1 cellular context compared by ENCODE assay signal in genomic region chr17:72121164-72122001, GRCh38.
TF ChIP-seq lines count a peak whose summit lies in the region.

No MANE protein-coding gene starts in this region.

TF ChIP-seq in HepG2, 621 proteins besides CTCF, POLR2A, EP300 and RAD21 (continued from another document and continues in another):
- TF ChIP-seq, protein P1, sequence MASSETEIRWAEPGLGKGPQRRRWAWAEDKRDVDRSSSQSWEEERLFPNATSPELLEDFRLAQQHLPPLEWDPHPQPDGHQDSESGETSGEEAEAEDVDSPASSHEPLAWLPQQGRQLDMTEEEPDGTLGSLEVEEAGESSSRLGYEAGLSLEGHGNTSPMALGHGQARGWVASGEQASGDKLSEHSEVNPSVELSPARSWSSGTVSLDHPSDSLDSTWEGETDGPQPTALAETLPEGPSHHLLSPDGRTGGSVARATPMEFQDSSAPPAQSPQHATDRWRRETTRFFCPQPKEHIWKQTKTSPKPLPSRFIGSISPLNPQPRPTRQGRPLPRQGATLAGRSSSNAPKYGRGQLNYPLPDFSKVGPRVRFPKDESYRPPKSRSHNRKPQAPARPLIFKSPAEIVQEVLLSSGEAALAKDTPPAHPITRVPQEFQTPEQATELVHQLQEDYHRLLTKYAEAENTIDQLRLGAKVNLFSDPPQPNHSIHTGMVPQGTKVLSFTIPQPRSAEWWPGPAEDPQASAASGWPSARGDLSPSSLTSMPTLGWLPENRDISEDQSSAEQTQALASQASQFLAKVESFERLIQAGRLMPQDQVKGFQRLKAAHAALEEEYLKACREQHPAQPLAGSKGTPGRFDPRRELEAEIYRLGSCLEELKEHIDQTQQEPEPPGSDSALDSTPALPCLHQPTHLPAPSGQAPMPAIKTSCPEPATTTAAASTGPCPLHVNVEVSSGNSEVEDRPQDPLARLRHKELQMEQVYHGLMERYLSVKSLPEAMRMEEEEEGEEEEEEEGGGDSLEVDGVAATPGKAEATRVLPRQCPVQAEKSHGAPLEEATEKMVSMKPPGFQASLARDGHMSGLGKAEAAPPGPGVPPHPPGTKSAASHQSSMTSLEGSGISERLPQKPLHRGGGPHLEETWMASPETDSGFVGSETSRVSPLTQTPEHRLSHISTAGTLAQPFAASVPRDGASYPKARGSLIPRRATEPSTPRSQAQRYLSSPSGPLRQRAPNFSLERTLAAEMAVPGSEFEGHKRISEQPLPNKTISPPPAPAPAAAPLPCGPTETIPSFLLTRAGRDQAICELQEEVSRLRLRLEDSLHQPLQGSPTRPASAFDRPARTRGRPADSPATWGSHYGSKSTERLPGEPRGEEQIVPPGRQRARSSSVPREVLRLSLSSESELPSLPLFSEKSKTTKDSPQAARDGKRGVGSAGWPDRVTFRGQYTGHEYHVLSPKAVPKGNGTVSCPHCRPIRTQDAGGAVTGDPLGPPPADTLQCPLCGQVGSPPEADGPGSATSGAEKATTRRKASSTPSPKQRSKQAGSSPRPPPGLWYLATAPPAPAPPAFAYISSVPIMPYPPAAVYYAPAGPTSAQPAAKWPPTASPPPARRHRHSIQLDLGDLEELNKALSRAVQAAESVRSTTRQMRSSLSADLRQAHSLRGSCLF (CRISPR knock-in tag; IDR thresholded peaks at IDR 0.05; ENCODE audit: borderline replicate concordance) = no peak
- TF ChIP-seq, protein P2, sequence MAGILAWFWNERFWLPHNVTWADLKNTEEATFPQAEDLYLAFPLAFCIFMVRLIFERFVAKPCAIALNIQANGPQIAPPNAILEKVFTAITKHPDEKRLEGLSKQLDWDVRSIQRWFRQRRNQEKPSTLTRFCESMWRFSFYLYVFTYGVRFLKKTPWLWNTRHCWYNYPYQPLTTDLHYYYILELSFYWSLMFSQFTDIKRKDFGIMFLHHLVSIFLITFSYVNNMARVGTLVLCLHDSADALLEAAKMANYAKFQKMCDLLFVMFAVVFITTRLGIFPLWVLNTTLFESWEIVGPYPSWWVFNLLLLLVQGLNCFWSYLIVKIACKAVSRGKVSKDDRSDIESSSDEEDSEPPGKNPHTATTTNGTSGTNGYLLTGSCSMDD (CRISPR knock-in tag; IDR thresholded peaks at IDR 0.05) = peak; percentile 61; the same call in 1 of the 2 replicates
- TF ChIP-seq ZNF782 (CRISPR knock-in tag; IDR thresholded peaks at IDR 0.05; ENCODE audit: borderline replicate concordance) (no peak), RNF219 (CRISPR knock-in tag; IDR thresholded peaks at IDR 0.05) (no peak; the same call in 1 of the 2 replicates), KAT8 (CRISPR knock-in tag; IDR thresholded peaks at IDR 0.05) (no peak), ZNF326 (CRISPR knock-in tag; IDR thresholded peaks at IDR 0.05; ENCODE audit: borderline replicate concordance) (no peak), AGO2 (optimal IDR thresholded peaks at IDR 0.05; ENCODE audit: low read depth, low read length) (peak; percentile 100), ISX (CRISPR knock-in tag; conservative IDR thresholded peaks at IDR 0.05) (no peak), ZIK1 (CRISPR knock-in tag; IDR thresholded peaks at IDR 0.05; ENCODE audit: borderline replicate concordance, low read depth) (no peak), PHF8 (CRISPR knock-in tag; IDR thresholded peaks at IDR 0.05) (peak; percentile 70), ZNF235 (CRISPR knock-in tag; IDR thresholded peaks at IDR 0.05; ENCODE audit: borderline replicate concordance) (no peak; the same call in 1 of the 2 replicates), ZNF75D (CRISPR knock-in tag; IDR thresholded peaks at IDR 0.05; ENCODE audit: borderline replicate concordance) (peak; percentile 19; the same call in 1 of the 2 replicates), KAT7 (CRISPR knock-in tag; IDR thresholded peaks at IDR 0.05; ENCODE audit: borderline replicate concordance) (no peak; the same call in none of the 2 replicates), ZNF296 (CRISPR knock-in tag; conservative IDR thresholded peaks at IDR 0.05) (no peak), KDM4B (CRISPR knock-in tag; IDR thresholded peaks at IDR 0.05) (peak; percentile 37; the same call in 1 of the 2 replicates), ZMYM2 (CRISPR knock-in tag; IDR thresholded peaks at IDR 0.05) (no peak), DMAP1 (CRISPR knock-in tag; IDR thresholded peaks at IDR 0.05) (no peak), ATM (IDR thresholded peaks at IDR 0.05; ENCODE audit: borderline replicate concordance) (no peak), ZBTB21 (CRISPR knock-in tag; IDR thresholded peaks at IDR 0.05) (no peak), SIX4 (CRISPR knock-in tag; IDR thresholded peaks at IDR 0.05) (peak; percentile 25; the same call in 1 of the 2 replicates), ZNF530 (CRISPR knock-in tag; IDR thresholded peaks at IDR 0.05; ENCODE audit: low read depth) (0 out of 2 replicates have a peak, but pooled peaks have one; percentile 59), ZNF274 (CRISPR knock-in tag; IDR thresholded peaks at IDR 0.05) (peak; percentile 77; the same call in 1 of the 2 replicates), RXRA (CRISPR knock-in tag; IDR thresholded peaks at IDR 0.05) (no peak; the same call in none of the 2 replicates), RNF2 (conservative IDR thresholded peaks at IDR 0.05; ENCODE audit: low read depth) (peak; percentile 79), STAG1 (CRISPR knock-in tag; IDR thresholded peaks at IDR 0.05) (no peak), MEIS2 (CRISPR knock-in tag; IDR thresholded peaks at IDR 0.05) (no peak; the same call in 1 of the 2 replicates), HMGXB4 (CRISPR knock-in tag; IDR thresholded peaks at IDR 0.05; ENCODE audit: borderline replicate concordance in 1 of 2, low read depth in 1 of 2) (peak in 1 of 2 experiments; percentile 91; a peak in 3 of 4 replicates), FOXO1 (CRISPR knock-in tag; IDR thresholded peaks at IDR 0.05) (0 out of 2 replicates have a peak, but pooled peaks have one; percentile 19), ZBTB1 (CRISPR knock-in tag; IDR thresholded peaks at IDR 0.05; ENCODE audit: borderline replicate concordance) (no peak), CREB1 (IDR thresholded peaks at IDR 0.05) (no peak), CREB1 (CRISPR knock-in tag; IDR thresholded peaks at IDR 0.05) (no peak), HCFC1 (IDR thresholded peaks at IDR 0.05; ENCODE audit: low read depth, low read length) (no peak), PHF5A (CRISPR knock-in tag; IDR thresholded peaks at IDR 0.05; ENCODE audit: low read depth, unreplicated experiment) (no peak), NFIC (IDR thresholded peaks at IDR 0.05; ENCODE audit: low read length) (no peak), FIP1L1 (IDR thresholded peaks at IDR 0.05; ENCODE audit: borderline replicate concordance, insufficient read depth, low read depth, low read length) (peak; percentile 82; the same call in 1 of the 2 replicates), BRCA1 (CRISPR knock-in tag; IDR thresholded peaks at IDR 0.05) (peak; percentile 80), ELF1 (CRISPR knock-in tag; IDR thresholded peaks at IDR 0.05) (no peak), MAF1 (CRISPR knock-in tag; IDR thresholded peaks at IDR 0.05; ENCODE audit: borderline replicate concordance) (no peak), ZNF589 (CRISPR knock-in tag; conservative IDR thresholded peaks at IDR 0.05) (peak; percentile 28; the same call in 1 of the 2 replicates)
- TF ChIP-seq, protein P3, sequence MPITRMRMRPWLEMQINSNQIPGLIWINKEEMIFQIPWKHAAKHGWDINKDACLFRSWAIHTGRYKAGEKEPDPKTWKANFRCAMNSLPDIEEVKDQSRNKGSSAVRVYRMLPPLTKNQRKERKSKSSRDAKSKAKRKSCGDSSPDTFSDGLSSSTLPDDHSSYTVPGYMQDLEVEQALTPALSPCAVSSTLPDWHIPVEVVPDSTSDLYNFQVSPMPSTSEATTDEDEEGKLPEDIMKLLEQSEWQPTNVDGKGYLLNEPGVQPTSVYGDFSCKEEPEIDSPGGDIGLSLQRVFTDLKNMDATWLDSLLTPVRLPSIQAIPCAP (CRISPR knock-in tag; IDR thresholded peaks at IDR 0.05; ENCODE audit: low read depth) = 0 out of 2 replicates have a peak, but pooled peaks have one; percentile 29
- TF ChIP-seq, protein P4, sequence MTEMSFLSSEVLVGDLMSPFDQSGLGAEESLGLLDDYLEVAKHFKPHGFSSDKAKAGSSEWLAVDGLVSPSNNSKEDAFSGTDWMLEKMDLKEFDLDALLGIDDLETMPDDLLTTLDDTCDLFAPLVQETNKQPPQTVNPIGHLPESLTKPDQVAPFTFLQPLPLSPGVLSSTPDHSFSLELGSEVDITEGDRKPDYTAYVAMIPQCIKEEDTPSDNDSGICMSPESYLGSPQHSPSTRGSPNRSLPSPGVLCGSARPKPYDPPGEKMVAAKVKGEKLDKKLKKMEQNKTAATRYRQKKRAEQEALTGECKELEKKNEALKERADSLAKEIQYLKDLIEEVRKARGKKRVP (CRISPR knock-in tag; IDR thresholded peaks at IDR 0.05) = peak in 1 of 2 experiments; percentile 44; a peak in 1 of 4 replicates
- TF ChIP-seq, protein P5, sequence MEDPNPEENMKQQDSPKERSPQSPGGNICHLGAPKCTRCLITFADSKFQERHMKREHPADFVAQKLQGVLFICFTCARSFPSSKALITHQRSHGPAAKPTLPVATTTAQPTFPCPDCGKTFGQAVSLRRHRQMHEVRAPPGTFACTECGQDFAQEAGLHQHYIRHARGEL (CRISPR knock-in tag; IDR thresholded peaks at IDR 0.05) = no peak; the same call in 1 of the 2 replicates
- TF ChIP-seq, protein P6, sequence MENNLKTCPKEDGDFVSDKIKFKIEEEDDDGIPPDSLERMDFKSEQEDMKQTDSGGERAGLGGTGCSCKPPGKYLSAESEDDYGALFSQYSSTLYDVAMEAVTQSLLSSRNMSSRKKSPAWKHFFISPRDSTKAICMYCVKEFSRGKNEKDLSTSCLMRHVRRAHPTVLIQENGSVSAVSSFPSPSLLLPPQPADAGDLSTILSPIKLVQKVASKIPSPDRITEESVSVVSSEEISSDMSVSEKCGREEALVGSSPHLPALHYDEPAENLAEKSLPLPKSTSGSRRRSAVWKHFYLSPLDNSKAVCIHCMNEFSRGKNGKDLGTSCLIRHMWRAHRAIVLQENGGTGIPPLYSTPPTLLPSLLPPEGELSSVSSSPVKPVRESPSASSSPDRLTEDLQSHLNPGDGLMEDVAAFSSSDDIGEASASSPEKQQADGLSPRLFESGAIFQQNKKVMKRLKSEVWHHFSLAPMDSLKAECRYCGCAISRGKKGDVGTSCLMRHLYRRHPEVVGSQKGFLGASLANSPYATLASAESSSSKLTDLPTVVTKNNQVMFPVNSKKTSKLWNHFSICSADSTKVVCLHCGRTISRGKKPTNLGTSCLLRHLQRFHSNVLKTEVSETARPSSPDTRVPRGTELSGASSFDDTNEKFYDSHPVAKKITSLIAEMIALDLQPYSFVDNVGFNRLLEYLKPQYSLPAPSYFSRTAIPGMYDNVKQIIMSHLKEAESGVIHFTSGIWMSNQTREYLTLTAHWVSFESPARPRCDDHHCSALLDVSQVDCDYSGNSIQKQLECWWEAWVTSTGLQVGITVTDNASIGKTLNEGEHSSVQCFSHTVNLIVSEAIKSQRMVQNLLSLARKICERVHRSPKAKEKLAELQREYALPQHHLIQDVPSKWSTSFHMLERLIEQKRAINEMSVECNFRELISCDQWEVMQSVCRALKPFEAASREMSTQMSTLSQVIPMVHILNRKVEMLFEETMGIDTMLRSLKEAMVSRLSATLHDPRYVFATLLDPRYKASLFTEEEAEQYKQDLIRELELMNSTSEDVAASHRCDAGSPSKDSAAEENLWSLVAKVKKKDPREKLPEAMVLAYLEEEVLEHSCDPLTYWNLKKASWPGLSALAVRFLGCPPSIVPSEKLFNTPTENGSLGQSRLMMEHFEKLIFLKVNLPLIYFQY (CRISPR knock-in tag; IDR thresholded peaks at IDR 0.05; ENCODE audit: borderline replicate concordance) = no peak
- TF ChIP-seq, protein P7, sequence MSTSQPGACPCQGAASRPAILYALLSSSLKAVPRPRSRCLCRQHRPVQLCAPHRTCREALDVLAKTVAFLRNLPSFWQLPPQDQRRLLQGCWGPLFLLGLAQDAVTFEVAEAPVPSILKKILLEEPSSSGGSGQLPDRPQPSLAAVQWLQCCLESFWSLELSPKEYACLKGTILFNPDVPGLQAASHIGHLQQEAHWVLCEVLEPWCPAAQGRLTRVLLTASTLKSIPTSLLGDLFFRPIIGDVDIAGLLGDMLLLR (CRISPR knock-in tag; IDR thresholded peaks at IDR 0.05) = peak; percentile 75
- TF ChIP-seq, protein P8, sequence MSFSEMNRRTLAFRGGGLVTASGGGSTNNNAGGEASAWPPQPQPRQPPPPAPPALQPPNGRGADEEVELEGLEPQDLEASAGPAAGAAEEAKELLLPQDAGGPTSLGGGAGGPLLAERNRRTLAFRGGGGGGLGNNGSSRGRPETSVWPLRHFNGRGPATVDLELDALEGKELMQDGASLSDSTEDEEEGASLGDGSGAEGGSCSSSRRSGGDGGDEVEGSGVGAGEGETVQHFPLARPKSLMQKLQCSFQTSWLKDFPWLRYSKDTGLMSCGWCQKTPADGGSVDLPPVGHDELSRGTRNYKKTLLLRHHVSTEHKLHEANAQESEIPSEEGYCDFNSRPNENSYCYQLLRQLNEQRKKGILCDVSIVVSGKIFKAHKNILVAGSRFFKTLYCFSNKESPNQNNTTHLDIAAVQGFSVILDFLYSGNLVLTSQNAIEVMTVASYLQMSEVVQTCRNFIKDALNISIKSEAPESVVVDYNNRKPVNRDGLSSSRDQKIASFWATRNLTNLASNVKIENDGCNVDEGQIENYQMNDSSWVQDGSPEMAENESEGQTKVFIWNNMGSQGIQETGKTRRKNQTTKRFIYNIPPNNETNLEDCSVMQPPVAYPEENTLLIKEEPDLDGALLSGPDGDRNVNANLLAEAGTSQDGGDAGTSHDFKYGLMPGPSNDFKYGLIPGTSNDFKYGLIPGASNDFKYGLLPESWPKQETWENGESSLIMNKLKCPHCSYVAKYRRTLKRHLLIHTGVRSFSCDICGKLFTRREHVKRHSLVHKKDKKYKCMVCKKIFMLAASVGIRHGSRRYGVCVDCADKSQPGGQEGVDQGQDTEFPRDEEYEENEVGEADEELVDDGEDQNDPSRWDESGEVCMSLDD (CRISPR knock-in tag; IDR thresholded peaks at IDR 0.05; ENCODE audit: borderline replicate concordance) = no peak
